In the genomic region with DNA sequence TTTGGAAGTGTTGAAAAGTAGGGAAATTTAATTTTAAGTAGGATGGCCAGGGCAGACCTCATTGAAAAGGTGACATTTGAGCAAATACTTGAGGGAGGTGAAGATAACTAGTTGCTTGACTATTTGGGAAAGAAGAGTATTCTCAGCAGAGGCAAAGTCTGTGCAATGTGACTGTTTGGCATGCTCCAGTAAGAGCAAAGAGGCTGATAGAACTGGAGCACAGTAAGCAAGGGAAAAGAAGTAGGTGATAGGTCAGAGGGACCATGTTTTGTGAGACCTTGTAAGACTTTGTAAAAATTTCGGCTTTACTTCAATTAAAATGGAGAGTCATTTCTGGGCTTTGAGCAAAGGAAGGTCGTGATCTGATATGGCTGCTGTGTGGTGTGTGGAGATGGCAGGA, we compare ENCODE assay signal across 34 cellular contexts.
"Had no signal": no experiment of that assay in that cellular context is flagged by ENCODE, and none has a peak within 500 bp of the region (broad histone marks: within the 10 kb centered on the region; RNA-seq: fewer than 3 reads in every experiment).

No MANE protein-coding gene starts in this region.

- H3K4me3 ChIP-seq: esophagus squamous epithelium, gastroesophageal sphincter, heart right ventricle had no signal

- H3K27me3 Mint-ChIP-seq: activated B cell treated with CpG ODN at 0.5 μM for 24 hours; activated CD8-positive, alpha-beta T cell treated with anti-CD3 and anti-CD28 coated beads for 36 hours; activated naive CD8-positive, alpha-beta T cell; activated T-helper 17 cell treated with anti-CD3 and anti-CD28 coated beads, Interleukin-2, amount 50 U/mL, for 72 hours; T-helper 17 cell had no signal

- H3K27ac Mint-ChIP-seq: activated B cell treated with CpG ODN at 0.5 μM for 24 hours; activated CD8-positive, alpha-beta T cell treated with anti-CD3 and anti-CD28 coated beads for 36 hours; activated naive CD8-positive, alpha-beta T cell; activated T-helper 17 cell treated with anti-CD3 and anti-CD28 coated beads, Interleukin-2, amount 50 U/mL, for 72 hours; T-helper 17 cell; T-helper 2 cell treated with Interferon-gamma antibody and Interleukin-4, amounts not matched to agents 5 μg/mL and 100 μg/mL, for 36 hours had no signal

- H3K27ac ChIP-seq: brain microvascular endothelial cell, epithelial cell of prostate, esophagus squamous epithelium, gastroesophageal sphincter, heart right ventricle, WERI-Rb-1 had no signal

- DNase-seq: activated B cell treated with CpG ODN at 0.5 μM for 24 hours; activated CD4-positive, alpha-beta T cell treated with anti-CD3 and anti-CD28 coated beads for 48 hours; activated CD4-positive, alpha-beta T cell treated with anti-CD3 and anti-CD28 coated beads, Interleukin-2, amount 50 U/mL, for 1 hour; activated CD4-positive, alpha-beta T cell treated with anti-CD3 and anti-CD28 coated beads, Interleukin-2, amount 50 U/mL, for 48 hours; activated CD8-positive, alpha-beta memory T cell treated with anti-CD3 and anti-CD28 coated beads for 24 hours; activated CD8-positive, alpha-beta T cell treated with anti-CD3 and anti-CD28 coated beads for 36 hours; activated effector memory CD4-positive, alpha-beta T cell treated with Interleukin-2 at 50 U/mL for 16 hours; activated gamma-delta T cell treated with Interleukin-2 at 50 U/mL for 16 hours; activated naive CD4-positive, alpha-beta T cell treated with anti-CD3 and anti-CD28 coated beads, Interleukin-2, amount 50 U/mL, for 16 hours; activated naive CD4-positive, alpha-beta T cell treated with Interleukin-2 at 50 U/mL for 16 hours; activated T-cell treated with anti-CD3 and anti-CD28 coated beads, Interleukin-2, amount 50 U/mL, for 4 hours; amniotic stem cell; anterior cingulate cortex; brain microvascular endothelial cell; caudate nucleus; cortex of kidney; effector CD8-positive, alpha-beta T cell; esophagus squamous epithelium; foreskin melanocyte; heart right ventricle; T-helper 17 cell; T1000; WERI-Rb-1 had no signal

- ATAC-seq: activated CD4-positive, CD25-positive, alpha-beta regulatory T cell treated with anti-CD3 and anti-CD28 coated beads, Interleukin-2, amount 50 U/mL, for 24 hours; activated CD8-positive, alpha-beta T cell treated with anti-CD3 and anti-CD28 coated beads for 36 hours; activated T-cell treated with anti-CD3 and anti-CD28 coated beads, Interleukin-2, amount 50 U/mL, for 4 hours; activated T-helper 17 cell treated with anti-CD3 and anti-CD28 coated beads, Interleukin-2, amount 50 U/mL, for 72 hours; gastroesophageal sphincter; T-helper 17 cell had no signal

- FAIRE-seq: astrocyte, bronchial epithelial cell, colon, endometrium, endothelial cell of umbilical vein had no signal

- H3K36me3 ChIP-seq: brain microvascular endothelial cell, esophagus squamous epithelium, gastroesophageal sphincter, heart right ventricle, WERI-Rb-1 had no signal

- H3K4me1 ChIP-seq: esophagus squamous epithelium, gastroesophageal sphincter had no signal

- H3K27me3 ChIP-seq: brain microvascular endothelial cell, esophagus squamous epithelium, gastroesophageal sphincter, heart right ventricle had no signal

- H3K4me3 Mint-ChIP-seq: activated B cell treated with CpG ODN at 0.5 μM for 24 hours; activated CD8-positive, alpha-beta T cell treated with anti-CD3 and anti-CD28 coated beads for 36 hours; activated naive CD8-positive, alpha-beta T cell; activated T-cell treated with anti-CD3 and anti-CD28 coated beads, Interleukin-2, amount 50 U/mL, for 4 hours; activated T-helper 17 cell treated with anti-CD3 and anti-CD28 coated beads, Interleukin-2, amount 50 U/mL, for 72 hours; T-helper 17 cell; T-helper 2 cell treated with Interferon-gamma antibody and Interleukin-4, amounts not matched to agents 5 μg/mL and 100 μg/mL, for 36 hours had no signal

- H3K36me3 Mint-ChIP-seq: activated naive CD8-positive, alpha-beta T cell had no signal

- H3K9me3 ChIP-seq: esophagus squamous epithelium, gastroesophageal sphincter had no signal

- H3K4me1 Mint-ChIP-seq: activated B cell treated with CpG ODN at 0.5 μM for 24 hours; activated T-helper 17 cell treated with anti-CD3 and anti-CD28 coated beads, Interleukin-2, amount 50 U/mL, for 72 hours; T-helper 17 cell had no signal
